In the genomic region with DNA sequence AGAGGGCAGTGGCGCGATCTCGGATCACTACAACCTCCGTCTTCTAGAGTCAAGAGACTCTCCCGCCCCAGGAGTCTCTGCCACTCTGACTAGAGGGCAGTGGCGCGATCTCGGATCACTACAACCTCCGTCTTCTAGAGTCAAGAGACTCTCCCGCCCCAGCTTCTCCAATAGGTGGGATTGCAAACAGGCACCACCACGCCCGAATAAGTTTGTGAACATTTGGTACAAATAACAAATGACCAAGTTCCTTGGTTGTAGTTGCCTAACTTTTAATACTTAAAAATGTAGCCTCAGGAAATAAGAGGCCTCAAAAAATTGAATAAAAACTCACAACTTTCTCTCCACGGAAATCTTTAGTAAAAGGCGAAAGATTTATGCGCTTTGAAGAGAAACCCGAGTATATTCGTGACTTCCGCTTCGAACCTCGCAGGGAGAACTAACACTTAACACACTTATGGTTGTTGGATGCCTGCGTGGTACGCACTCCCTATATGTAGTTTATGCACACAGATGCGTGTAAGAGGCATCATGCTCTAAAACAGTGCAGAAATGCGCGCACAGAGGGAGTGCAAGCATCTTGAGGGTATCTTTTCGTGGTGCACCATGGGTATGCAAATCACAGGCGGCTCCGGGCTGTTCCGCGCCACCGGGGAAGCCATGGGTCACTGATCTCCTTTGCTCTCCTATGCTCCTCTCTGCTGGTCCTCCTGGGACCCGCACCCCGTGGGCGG, we compare ENCODE assay signal across 9 cellular contexts. TPM values are rescaled to one million over a fixed set of nuclear protein-coding genes. Genes with fewer than 3 reads are reported as not detected.
DNase-seq lines count a peak whose midpoint lies in the region; ATAC-seq and TF ChIP-seq lines count a peak whose summit lies in the region.
"Had no signal": no experiment of that assay in that cellular context is flagged by ENCODE, and none has a peak within 500 bp of the region (broad histone marks: within the 10 kb centered on the region; RNA-seq: fewer than 3 reads in every experiment).

No MANE protein-coding gene starts in this region.

- H3K4me2 ChIP-seq in OCI-LY7 (ENCODE audit: low read length): peak overlapping the region; percentile 92

- H3K4me3 Mint-ChIP-seq in activated T-cell treated with anti-CD3 and anti-CD28 coated beads, Interleukin-2, amount 50 U/mL, for 72 hours: peak overlapping the region; percentile 94 to 95
- peak overlapping the region; percentile 86 for H3K4me3 Mint-ChIP-seq in stimulated activated memory B cell treated with anti-CD40 and anti-IgM and Interleukin-4, amounts not matched to agents 10 μg/mL and 1 μg/mL and 100 μg/mL, for 72 hours

- ATAC-seq in GM18907 (IDR thresholded peaks at IDR 0.05; ENCODE audit: unreplicated experiment) (peak; percentile 77), HG03135 (IDR thresholded peaks at IDR 0.05; ENCODE audit: unreplicated experiment) (peak; percentile 78)
- peak; percentile 89 to 91 for ATAC-seq in activated T-cell treated with anti-CD3 and anti-CD28 coated beads, Interleukin-2, amount 50 U/mL, for 72 hours (replicated peaks in 1 of 2)
- peak; percentile 95 for ATAC-seq in stimulated activated memory B cell treated with anti-CD40 and anti-IgM and Interleukin-4, amounts not matched to agents 10 μg/mL and 1 μg/mL and 100 μg/mL, for 72 hours

- H3K4me3 ChIP-seq in OCI-LY7 (ENCODE audit: low read depth, low read length, poor library complexity, severe bottlenecking): peak overlapping the region; percentile 67
- H3K4me3 ChIP-seq in esophagus squamous epithelium: peak overlapping the region; percentile 39 to 79 (median 52)

- H3K4me1 Mint-ChIP-seq in activated T-cell treated with anti-CD3 and anti-CD28 coated beads, Interleukin-2, amount 50 U/mL, for 72 hours (ENCODE audit: low read depth): peaks cover 56% of the 10 kb centered on the region
- peaks cover 35% of the 10 kb centered on the region for H3K4me1 Mint-ChIP-seq in stimulated activated memory B cell treated with anti-CD40 and anti-IgM and Interleukin-4, amounts not matched to agents 10 μg/mL and 1 μg/mL and 100 μg/mL, for 72 hours

- H3K27me3 Mint-ChIP-seq in activated T-cell treated with anti-CD3 and anti-CD28 coated beads, Interleukin-2, amount 50 U/mL, for 72 hours (ENCODE audit: low read depth): no peaks in the 10 kb centered on the region
- no peaks in the 10 kb centered on the region for H3K27me3 Mint-ChIP-seq in stimulated activated memory B cell treated with anti-CD40 and anti-IgM and Interleukin-4, amounts not matched to agents 10 μg/mL and 1 μg/mL and 100 μg/mL, for 72 hours

- CTCF ChIA-PET in OCI-LY7 (lab: Charles Lee; ENCODE audit: unreplicated experiment): interaction anchor here (0.9 to 1.6 kb wide), 3 partner anchors 10 to 20 kb away, joined by 3 to 6 read pairs (median 4); a partner anchor contains a TSS

- intact Hi-C loops in OCI-LY7 (cut with micrococcal nuclease; ENCODE audit: unreplicated experiment): loop anchor here (1.0 to 2.0 kb wide), 4 partner anchors 21 to 98 kb away; a partner anchor contains a TSS
- intact Hi-C loops in esophagus squamous epithelium (cut with DNase I): no loop called here

- H3K27ac Mint-ChIP-seq in activated T-cell treated with anti-CD3 and anti-CD28 coated beads, Interleukin-2, amount 50 U/mL, for 72 hours: peak overlapping the region; percentile 100
- peak overlapping the region; percentile 100 for H3K27ac Mint-ChIP-seq in stimulated activated memory B cell treated with anti-CD40 and anti-IgM and Interleukin-4, amounts not matched to agents 10 μg/mL and 1 μg/mL and 100 μg/mL, for 72 hours

- peak in 2 of 4 donors; percentile 89 for TF ChIP-seq POLR2A in esophagus squamous epithelium (IDR thresholded peaks at IDR 0.05)

- peaks cover 8 to 10% of the 10 kb centered on the region in 2 donors for H3K36me3 Mint-ChIP-seq in activated T-cell treated with anti-CD3 and anti-CD28 coated beads, Interleukin-2, amount 50 U/mL, for 72 hours (ENCODE audit: insufficient read depth in 2 of 2)
- peaks cover 7% of the 10 kb centered on the region for H3K36me3 Mint-ChIP-seq in stimulated activated memory B cell treated with anti-CD40 and anti-IgM and Interleukin-4, amounts not matched to agents 10 μg/mL and 1 μg/mL and 100 μg/mL, for 72 hours

- H2AFZ ChIP-seq in OCI-LY7 (ENCODE audit: low read length): peak overlapping the region; percentile 76

- H3K9me3 ChIP-seq in OCI-LY7 (ENCODE audit: low read length) (no peaks in the 10 kb centered on the region), esophagus squamous epithelium (no peaks in the 10 kb centered on the region)

- no peaks in the 10 kb centered on the region for H3K9me2 ChIP-seq in OCI-LY7 (ENCODE audit: insufficient read depth, low read length)

- TSS peak; percentile 99 for BruUV-seq in OCI-LY7 (replicated peaks; lab: Mats Ljungman, UMichigan)

- POLR2A ChIA-PET in OCI-LY7 (lab: Charles Lee): interaction anchor here (0.6 to 6.7 kb wide), 22 partner anchors 10 to 483 kb away, joined by 3 to 83 read pairs (median 4); a partner anchor contains a TSS

- H3K27ac ChIP-seq in OCI-LY7 (ENCODE audit: low read depth, low read length, poor library complexity, severe bottlenecking) (peak overlapping the region; percentile 93), esophagus squamous epithelium (peak overlapping the region; percentile 77 to 97 (median 89))

- peaks cover 36% of the 10 kb centered on the region for H3K4me1 ChIP-seq in OCI-LY7 (ENCODE audit: insufficient read depth, low read length, poor library complexity, severe bottlenecking)
- peaks cover 15 to 56% (median 20%) of the 10 kb centered on the region in 3 donors for H3K4me1 ChIP-seq in esophagus squamous epithelium

- no peaks in the 10 kb centered on the region for H4K20me1 ChIP-seq in OCI-LY7 (ENCODE audit: insufficient read depth, low read length)

- no peaks in the 10 kb centered on the region for H3K9me3 Mint-ChIP-seq in activated T-cell treated with anti-CD3 and anti-CD28 coated beads, Interleukin-2, amount 50 U/mL, for 72 hours
- H3K9me3 Mint-ChIP-seq in stimulated activated memory B cell treated with anti-CD40 and anti-IgM and Interleukin-4, amounts not matched to agents 10 μg/mL and 1 μg/mL and 100 μg/mL, for 72 hours: no peaks in the 10 kb centered on the region

- H3K27me3 ChIP-seq in esophagus squamous epithelium: no peaks in the 10 kb centered on the region

- TF ChIP-seq CTCF in OCI-LY7 (conservative IDR thresholded peaks at IDR 0.05; ENCODE audit: low read length) (no peak), esophagus squamous epithelium (IDR thresholded peaks at IDR 0.05) (peak in 1 of 6 experiments; percentile 35)

- H3K36me3 ChIP-seq in OCI-LY7 (ENCODE audit: insufficient read depth, low read length) (no peaks in the 10 kb centered on the region), esophagus squamous epithelium (no peaks in the 10 kb centered on the region)

- 0% methylated on average over 28 of the region's 34 CpGs for WGBS in esophagus squamous epithelium, 2 donors

- DNase-seq in AG08395 (ENCODE audit: low spot score) (peak; percentile 85), OCI-LY7 (ENCODE audit: low spot score) (peak; percentile 95), esophagus squamous epithelium (lab: John Stamatoyannopoulos, UW) (peak; percentile 35), myocyte (ENCODE audit: low read depth) (peak; percentile 86)
- DNase-seq in activated T-cell treated with anti-CD3 and anti-CD28 coated beads, Interleukin-2, amount 50 U/mL, for 72 hours: peak; percentile 85 to 92

- no peaks in the 10 kb centered on the region for H3K79me2 ChIP-seq in OCI-LY7 (ENCODE audit: insufficient read depth, low read depth, low read length)

RNA-seq across cellular contexts. Expression of a gene that starts 11.4 kb away (rescaled TPM):
- total RNA-seq in OCI-LY7 (2014; rRNA removed; shearing (Covaris generic)): 0.21 and 0.44 TPM in 2 replicates
- total RNA-seq in OCI-LY7 (2022): 2.0 and 2.7 TPM in 2 replicates
- total RNA-seq in activated T-cell treated with anti-CD3 and anti-CD28 coated beads, Interleukin-2, amount 50 U/mL, for 72 hours: 10 to 100 TPM in 1 of 2 donors, 1 to 10 TPM in 1; 9.4 to 16.8 TPM
- 1 to 10 TPM in 3 of 4 donors, under 1 TPM in 1; 0.68 to 5.3 (median 4.1) TPM for total RNA-seq in esophagus squamous epithelium
- 5.4 and 20.8 TPM in 2 replicates for total RNA-seq in myocyte
- polyA plus RNA-seq in myocyte (2012): 36.4 TPM

RNA-seq across cellular contexts. Expression of a gene that starts 12.6 kb away (rescaled TPM):
- total RNA-seq in OCI-LY7 (2014; rRNA removed; shearing (Covaris generic)): 1.5 TPM in 1 of 2 replicates, not detected in the other
- total RNA-seq in OCI-LY7 (2022) (not detected in 2 replicates), esophagus squamous epithelium (not detected), myocyte (not detected in 2 replicates)
- 1 to 10 TPM in 1 of 2 donors, not detected in 1; 1.5 TPM for total RNA-seq in activated T-cell treated with anti-CD3 and anti-CD28 coated beads, Interleukin-2, amount 50 U/mL, for 72 hours
- 3.0 TPM for polyA plus RNA-seq in myocyte (2012)

RNA-seq across cellular contexts. Expression of a gene that starts 19.6 kb away (rescaled TPM):
- total RNA-seq in OCI-LY7 (2014; rRNA removed; shearing (Covaris generic)): 8.3 and 10.1 TPM in 2 replicates
- total RNA-seq in OCI-LY7 (2022) (8.8 and 10.8 TPM in 2 replicates), esophagus squamous epithelium (10 to 100 TPM; 10.3 to 36.2 (median 30.7) TPM), myocyte (40.0 and 72.5 TPM in 2 replicates)
- 10 to 100 TPM; 53.4 to 60.7 TPM for total RNA-seq in activated T-cell treated with anti-CD3 and anti-CD28 coated beads, Interleukin-2, amount 50 U/mL, for 72 hours
- polyA plus RNA-seq in myocyte (2012): 50.9 TPM

RNA-seq across cellular contexts. Expression of a gene that starts 23.3 kb away (rescaled TPM):
- total RNA-seq in OCI-LY7 (2014; rRNA removed; shearing (Covaris generic)): 0.39 and 0.60 TPM in 2 replicates
- 0.68 and 1.0 TPM in 2 replicates for total RNA-seq in OCI-LY7 (2022)
- total RNA-seq in activated T-cell treated with anti-CD3 and anti-CD28 coated beads, Interleukin-2, amount 50 U/mL, for 72 hours: 1 to 10 TPM; 1.8 to 3.2 TPM
- total RNA-seq in esophagus squamous epithelium: under 1 TPM in 2 of 4 donors, not detected in 2; 0.09 to 0.19 TPM
- 0.05 and 0.51 TPM in 2 replicates for total RNA-seq in myocyte
- 0.69 TPM for polyA plus RNA-seq in myocyte (2012)
- total RNA-seq: M059J had no signal

RNA-seq across cellular contexts. Expression of a gene that starts 31.8 kb away (rescaled TPM):
- 0.44 and 0.93 TPM in 2 replicates for total RNA-seq in OCI-LY7 (2014; rRNA removed; shearing (Covaris generic))
- 3.1 and 3.3 TPM in 2 replicates for total RNA-seq in OCI-LY7 (2022)
- 1 to 10 TPM; 2.5 to 2.6 TPM for total RNA-seq in activated T-cell treated with anti-CD3 and anti-CD28 coated beads, Interleukin-2, amount 50 U/mL, for 72 hours
- total RNA-seq in esophagus squamous epithelium: under 1 TPM in 1 of 4 donors, not detected in 3; 0.26 TPM
- total RNA-seq in myocyte: 0.59 TPM in 1 of 2 replicates, not detected in the other
- 0.68 TPM for polyA plus RNA-seq in myocyte (2012)

Comparison
In these comparisons a context has a peak if more than half of its experiments do, and no peak if none do; other contexts are left out.
1. Peak in every context shown above with its lines: DNase-seq, ATAC-seq, H3K4me3 ChIP-seq and H3K27ac ChIP-seq.
2. DNase-seq: peak in every context shown above with its lines; median percentile 95 in OCI-LY7; 88 in activated T-cell treated with anti-CD3 and anti-CD28 coated beads, Interleukin-2, amount 50 U/mL, for 72 hours; 86 in myocyte; 85 in AG08395; 35 in esophagus squamous epithelium.